Comparison of ENCODE assay signal across 8 cellular contexts in genomic region chr6:89597988-89598387, GRCh38. TPM values are rescaled to one million over a fixed set of nuclear protein-coding genes. Genes with fewer than 3 reads are reported as not detected.
DNase-seq lines count a peak whose midpoint lies in the region; ATAC-seq and TF ChIP-seq lines count a peak whose summit lies in the region.

No MANE protein-coding gene starts in this region.

- DNase-seq in ELR (ENCODE audit: low read depth) (peak; percentile 67), Kasumi-1 (lab: John Stamatoyannopoulos, UW) (peak; percentile 44 to 46), kidney epithelial cell (ENCODE audit: low read depth) (peak; percentile 1), cerebellar nuclear complex (lab: John Stamatoyannopoulos, UW) (no peak), transverse colon (no peak)
- DNase-seq in activated T-helper 2 cell treated with anti-CD3 and anti-CD28 coated beads, Interferon-gamma antibody, Interleukin-2, Interleukin-4, amounts not matched to agents 10 μg/mL and 5 μg/mL and 100 μg/mL, durations not matched to agents 14 hours and 24 hours and 36 hours (ENCODE audit: low spot score) = no peak

- TF ChIP-seq EP300 in transverse colon (IDR thresholded peaks at IDR 0.05; ENCODE audit: low read depth) = no peak

- H3K27me3 ChIP-seq in kidney epithelial cell (ENCODE audit: control insufficient read depth, insufficient read depth, low read length) (no peaks in the 10 kb centered on the region), transverse colon (no peaks in the 10 kb centered on the region)

- no peak overlapping the region for H3K27ac Mint-ChIP-seq in stimulated activated memory B cell treated with anti-CD40 and anti-IgM and Interleukin-4, amounts not matched to agents 10 μg/mL and 1 μg/mL and 100 μg/mL, for 72 hours
- H3K27ac Mint-ChIP-seq in activated T-helper 2 cell treated with anti-CD3 and anti-CD28 coated beads, Interferon-gamma antibody, Interleukin-2, Interleukin-4, amounts not matched to agents 10 μg/mL and 5 μg/mL and 100 μg/mL, durations not matched to agents 14 hours and 24 hours and 36 hours = no peak overlapping the region

- ATAC-seq in stimulated activated memory B cell treated with anti-CD40 and anti-IgM and Interleukin-4, amounts not matched to agents 10 μg/mL and 1 μg/mL and 100 μg/mL, for 72 hours = no peak

- no peak for TF ChIP-seq POLR2A in transverse colon (IDR thresholded peaks at IDR 0.05)

- no peaks in the 10 kb centered on the region for H3K27me3 Mint-ChIP-seq in stimulated activated memory B cell treated with anti-CD40 and anti-IgM and Interleukin-4, amounts not matched to agents 10 μg/mL and 1 μg/mL and 100 μg/mL, for 72 hours
- H3K27me3 Mint-ChIP-seq in activated T-helper 2 cell treated with anti-CD3 and anti-CD28 coated beads, Interferon-gamma antibody, Interleukin-2, Interleukin-4, amounts not matched to agents 10 μg/mL and 5 μg/mL and 100 μg/mL, durations not matched to agents 14 hours and 24 hours and 36 hours (ENCODE audit: low read depth) = no peaks in the 10 kb centered on the region

- in situ Hi-C loops in transverse colon (cut with MboI; ENCODE audit: low pct_ligation_motif_present in 1 of 4, low pct_unique_long_range_greater_than_20kb in 1 of 4, low sequenced_read_pairs in 3 of 4) = no loop called here

- H3K36me3 ChIP-seq in kidney epithelial cell (ENCODE audit: control insufficient read depth, insufficient read depth, low read length) (no peaks in the 10 kb centered on the region), transverse colon (no peaks in the 10 kb centered on the region)

- H3K9me3 ChIP-seq in transverse colon = no peaks in the 10 kb centered on the region

- H3K27ac ChIP-seq in VCaP (peak overlapping the region; percentile 36; the same call in 1 of the 2 replicates), transverse colon (no peak overlapping the region)

- H3K4me3 ChIP-seq in kidney epithelial cell (ENCODE audit: low read depth, low read length) (no peak overlapping the region), transverse colon (no peak overlapping the region)

- H3K9me3 Mint-ChIP-seq in stimulated activated memory B cell treated with anti-CD40 and anti-IgM and Interleukin-4, amounts not matched to agents 10 μg/mL and 1 μg/mL and 100 μg/mL, for 72 hours = peaks cover 3% of the 10 kb centered on the region
- peaks cover 16% of the 10 kb centered on the region for H3K9me3 Mint-ChIP-seq in activated T-helper 2 cell treated with anti-CD3 and anti-CD28 coated beads, Interferon-gamma antibody, Interleukin-2, Interleukin-4, amounts not matched to agents 10 μg/mL and 5 μg/mL and 100 μg/mL, durations not matched to agents 14 hours and 24 hours and 36 hours

- no peak overlapping the region for H3K4me3 Mint-ChIP-seq in stimulated activated memory B cell treated with anti-CD40 and anti-IgM and Interleukin-4, amounts not matched to agents 10 μg/mL and 1 μg/mL and 100 μg/mL, for 72 hours
- H3K4me3 Mint-ChIP-seq in activated T-helper 2 cell treated with anti-CD3 and anti-CD28 coated beads, Interferon-gamma antibody, Interleukin-2, Interleukin-4, amounts not matched to agents 10 μg/mL and 5 μg/mL and 100 μg/mL, durations not matched to agents 14 hours and 24 hours and 36 hours (ENCODE audit: low read depth) = no peak overlapping the region

- TF ChIP-seq CTCF in VCaP (conservative IDR thresholded peaks at IDR 0.05) (peak; percentile 69), kidney epithelial cell (IDR thresholded peaks at IDR 0.05; ENCODE audit: insufficient read depth, low read length, poor library complexity, severe bottlenecking) (no peak), transverse colon (IDR thresholded peaks at IDR 0.05) (no peak)

- peaks cover 6% of the 10 kb centered on the region for H3K36me3 Mint-ChIP-seq in stimulated activated memory B cell treated with anti-CD40 and anti-IgM and Interleukin-4, amounts not matched to agents 10 μg/mL and 1 μg/mL and 100 μg/mL, for 72 hours
- peaks cover 14% of the 10 kb centered on the region for H3K36me3 Mint-ChIP-seq in activated T-helper 2 cell treated with anti-CD3 and anti-CD28 coated beads, Interferon-gamma antibody, Interleukin-2, Interleukin-4, amounts not matched to agents 10 μg/mL and 5 μg/mL and 100 μg/mL, durations not matched to agents 14 hours and 24 hours and 36 hours (ENCODE audit: low read depth)

- WGBS in transverse colon (ENCODE audit: low coverage in 1 of 2), 2 donors = 40 to 48% methylated on average over 3 of the region's 3 CpGs

- H3K4me1 Mint-ChIP-seq in stimulated activated memory B cell treated with anti-CD40 and anti-IgM and Interleukin-4, amounts not matched to agents 10 μg/mL and 1 μg/mL and 100 μg/mL, for 72 hours = peaks cover 33% of the 10 kb centered on the region
- peaks cover 29% of the 10 kb centered on the region for H3K4me1 Mint-ChIP-seq in activated T-helper 2 cell treated with anti-CD3 and anti-CD28 coated beads, Interferon-gamma antibody, Interleukin-2, Interleukin-4, amounts not matched to agents 10 μg/mL and 5 μg/mL and 100 μg/mL, durations not matched to agents 14 hours and 24 hours and 36 hours (ENCODE audit: low read depth)

- no peaks in the 10 kb centered on the region for H3K4me1 ChIP-seq in transverse colon

- intact Hi-C loops in transverse colon (cut with DNase I; ENCODE audit: low total_unique reads) = no loop called here
- intact Hi-C loops in activated T-helper 2 cell treated with anti-CD3 and anti-CD28 coated beads, Interferon-gamma antibody, Interleukin-2, Interleukin-4, amounts not matched to agents 10 μg/mL and 5 μg/mL and 100 μg/mL, durations not matched to agents 14 hours and 24 hours and 36 hours (cut with micrococcal nuclease) = loop anchor here (5.0 kb wide), 2 partner anchors 166 to 231 kb away; partner anchors contain the start of gene ANKRD6

RNA-seq across cellular contexts. Expression of gene LYRM2, which starts 40.6 kb away (rescaled TPM):
- 25.7 and 29.2 TPM in 2 replicates for total RNA-seq in kidney epithelial cell
- total RNA-seq in transverse colon = 10 to 100 TPM in 3 of 4 donors, 1 to 10 TPM in 1; 7.1 to 17.8 (median 16.4) TPM
- total RNA-seq in activated T-helper 2 cell treated with anti-CD3 and anti-CD28 coated beads, Interferon-gamma antibody, Interleukin-2, Interleukin-4, amounts not matched to agents 10 μg/mL and 5 μg/mL and 100 μg/mL, durations not matched to agents 14 hours and 24 hours and 36 hours = 28.7 and 30.0 TPM in 2 replicates

Comparison
In these comparisons a context has a peak if more than half of its experiments do, and no peak if none do; other contexts are left out.
1. DNase-seq: peak in ELR (single experiment), Kasumi-1 (2 of 2) and kidney epithelial cell (single experiment); none in cerebellar nuclear complex (0 of 2), transverse colon (single experiment) and activated T-helper 2 cell treated with anti-CD3 and anti-CD28 coated beads, Interferon-gamma antibody, Interleukin-2, Interleukin-4, amounts not matched to agents 10 μg/mL and 5 μg/mL and 100 μg/mL, durations not matched to agents 14 hours and 24 hours and 36 hours (single experiment).